In the genomic region with DNA sequence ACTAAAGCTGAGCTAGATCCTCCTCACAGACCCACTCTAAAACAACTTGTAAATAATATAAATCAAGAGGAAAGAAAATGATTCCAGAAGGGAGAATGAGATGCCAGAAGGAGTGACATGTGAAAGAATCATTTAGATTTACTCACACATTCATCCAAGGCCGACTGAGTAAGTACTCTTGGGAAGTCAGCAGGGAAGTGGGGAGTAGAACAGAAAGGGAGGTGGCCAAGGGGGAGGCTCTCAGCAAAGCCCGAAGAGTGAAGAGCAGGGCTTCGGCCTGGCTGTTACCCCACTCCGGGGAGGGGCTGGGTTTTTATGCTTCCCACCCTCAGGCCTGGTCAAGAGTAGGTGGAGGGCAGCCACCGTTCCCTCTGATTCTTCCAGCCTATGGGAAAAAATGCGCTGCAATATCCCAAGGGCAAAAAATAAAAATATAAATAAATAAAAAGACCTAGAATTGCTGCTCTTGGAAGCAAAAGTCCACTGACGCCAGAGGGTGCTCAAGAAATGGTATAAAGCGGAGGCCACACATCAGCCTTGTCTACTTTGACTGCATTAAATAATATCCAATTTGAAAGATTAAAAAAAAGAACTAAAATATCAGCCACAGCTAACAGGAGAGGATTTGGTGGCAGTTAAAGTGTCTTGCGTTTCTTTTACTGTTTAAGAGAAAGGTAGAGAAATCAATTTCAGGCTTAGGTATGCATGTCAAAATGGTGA, we compare ENCODE assay signal across 20 cellular contexts.
DNase-seq lines count a peak whose midpoint lies in the region; ATAC-seq, FAIRE-seq and TF ChIP-seq lines count a peak whose summit lies in the region.
"Had no signal": no experiment of that assay in that cellular context is flagged by ENCODE, and none has a peak within 500 bp of the region (broad histone marks: within the 10 kb centered on the region; RNA-seq: fewer than 3 reads in every experiment).

No MANE protein-coding gene starts in this region.

- no peak for FAIRE-seq in H54 (lab: Jason Lieb, UNC)
- FAIRE-seq: GM12891, GM18507, H1, HepG2 had no signal

- no peaks in the 10 kb centered on the region for H3K79me2 ChIP-seq in smooth muscle cell (ENCODE audit: low read depth)

- no peaks in the 10 kb centered on the region for H3K36me3 ChIP-seq in adipocyte (ENCODE audit: control insufficient read depth, insufficient read depth, low read length, severe bottlenecking)
- H3K36me3 ChIP-seq in smooth muscle cell (ENCODE audit: low read depth) = no peaks in the 10 kb centered on the region

- peak; percentile 17 for TF ChIP-seq CTCF in AG09319 (IDR thresholded peaks at IDR 0.05; ENCODE audit: low read depth, low read length)
- peak; percentile 27 for TF ChIP-seq CTCF in fibroblast of the aortic adventitia (IDR thresholded peaks at IDR 0.05; ENCODE audit: insufficient read depth, low read length)
- TF ChIP-seq CTCF in smooth muscle cell (IDR thresholded peaks at IDR 0.05; ENCODE audit: borderline replicate concordance, insufficient read depth, poor library complexity, severe bottlenecking) = no peak

- peak overlapping the region; percentile 13 for H3K4me2 ChIP-seq in smooth muscle cell
- H3K4me2 ChIP-seq: SK-N-SH had no signal

- no peak for TF ChIP-seq POLR2A in H54 (IDR thresholded peaks at IDR 0.05; ENCODE audit: low read depth, low read length)

- H3K9ac ChIP-seq in adipocyte (ENCODE audit: low read length) (peak overlapping the region; percentile 35), smooth muscle cell (ENCODE audit: low read depth) (no peak overlapping the region)
- H3K9ac ChIP-seq: SK-N-SH had no signal

- 68% methylated on average over 9 of the region's 9 CpGs for WGBS in smooth muscle cell (ENCODE audit: low lambda C conversion rate)

- no peak overlapping the region for H2AFZ ChIP-seq in smooth muscle cell (ENCODE audit: low read depth)

- H3K9me3 ChIP-seq in adipocyte (ENCODE audit: control insufficient read depth, low read length) = peaks cover 9% of the 10 kb centered on the region
- no peaks in the 10 kb centered on the region for H3K9me3 ChIP-seq in smooth muscle cell (replicated peaks; ENCODE audit: low read depth)

- H3K4me3 ChIP-seq in adipocyte (ENCODE audit: low read length) (no peak overlapping the region), fibroblast of the aortic adventitia (ENCODE audit: low read depth, low read length) (no peak overlapping the region), smooth muscle cell (no peak overlapping the region)

- H3F3A ChIP-seq in smooth muscle cell (ENCODE audit: low read depth) = peaks cover 13% of the 10 kb centered on the region

- DNase-seq in AG09319 (ENCODE audit: extremely low read depth, low read depth) (no peak), adipocyte (ENCODE audit: low read depth) (no peak), fibroblast of the aortic adventitia (ENCODE audit: low read depth) (peak; percentile 72), smooth muscle cell (lab: John Stamatoyannopoulos, UW; ENCODE audit: unreplicated experiment) (no peak), NCI-H345 (lab: John Stamatoyannopoulos, UW) (no peak), H54 (ENCODE audit: insufficient read length, low spot score) (no peak)
- DNase-seq: DMS153, GDM1, KBM-7, NCI-H1694 treated with DMSO at 0.1 percent for 48 hours, NCI-H510A, NCI-H748 treated with DMSO at 0.1 percent for 48 hours, SHP77, SK-N-SH had no signal

- ATAC-seq in GM21447 (IDR thresholded peaks at IDR 0.05; ENCODE audit: unreplicated experiment) = no peak
- ATAC-seq in HG02938 (IDR thresholded peaks at IDR 0.05; ENCODE audit: unreplicated experiment) = no peak
- ATAC-seq: HepG2 had no signal

- H3K27ac ChIP-seq in smooth muscle cell (ENCODE audit: low read depth) = peak overlapping the region; percentile 60

- H3K27me3 ChIP-seq in adipocyte (replicated peaks; ENCODE audit: control insufficient read depth, insufficient read depth, low read length) (no peaks in the 10 kb centered on the region), smooth muscle cell (ENCODE audit: low read depth) (no peaks in the 10 kb centered on the region)

- H4K20me1 ChIP-seq in smooth muscle cell (ENCODE audit: low read depth) = no peaks in the 10 kb centered on the region

- H3K4me1 ChIP-seq in adipocyte (ENCODE audit: control insufficient read depth, insufficient read depth, low read length) (peaks cover 28% of the 10 kb centered on the region), smooth muscle cell (ENCODE audit: low read depth) (peaks cover 8% of the 10 kb centered on the region)
